ENCODE assay signal across 10 cellular contexts in genomic region chr1:84436907-84437667, GRCh38. TPM values are rescaled to one million over a fixed set of nuclear protein-coding genes. Genes with fewer than 3 reads are reported as not detected.
DNase-seq lines count a peak whose midpoint lies in the region; ATAC-seq, FAIRE-seq and TF ChIP-seq lines count a peak whose summit lies in the region.
"Had no signal": no experiment of that assay in that cellular context is flagged by ENCODE, and none has a peak within 500 bp of the region (broad histone marks: within the 10 kb centered on the region; RNA-seq: fewer than 3 reads in every experiment).

No MANE protein-coding gene starts in this region.

- in situ Hi-C loops in GM12878 (cut with MboI) = loop anchor here (5.0 to 10.0 kb wide), 3 partner anchors 190 to 512 kb away; no protein-coding TSS in a partner anchor

- H3K4me2 ChIP-seq in GM12878 (ENCODE audit: control insufficient read depth, insufficient read depth) = peak overlapping the region; percentile 23; the same call in 1 of the 2 replicates

- H3K9me3 ChIP-seq in GM12878 (replicated peaks; ENCODE audit: control insufficient read depth, insufficient read depth, low read length) (no peaks in the 10 kb centered on the region), testis (no peaks in the 10 kb centered on the region)

- H3K4me1 ChIP-seq in GM12878 (ENCODE audit: control insufficient read depth, insufficient read depth, low read length) (peaks cover 5% of the 10 kb centered on the region), testis (peaks cover 17% of the 10 kb centered on the region)

- no peaks in the 10 kb centered on the region for H3K36me3 Mint-ChIP-seq in activated CD4-positive, alpha-beta T cell treated with anti-CD3 and anti-CD28 coated beads for 36 hours (ENCODE audit: low read depth)

- H3K36me3 ChIP-seq in GM12878 (ENCODE audit: control insufficient read depth in 2 of 2, insufficient read depth in 2 of 2, low read length in 1 of 2) (no peaks in the 10 kb centered on the region), testis (ENCODE audit: low read depth, missing control alignments) (no peaks in the 10 kb centered on the region)

- peak overlapping the region; percentile 51 for H3K4me3 Mint-ChIP-seq in activated CD4-positive, alpha-beta T cell treated with anti-CD3 and anti-CD28 coated beads for 36 hours

- POLR2A ChIA-PET in activated CD4-positive, alpha-beta T cell treated with anti-CD3 and anti-CD28 coated beads for 36 hours (lab: Charles Lee) = interaction anchor here (0.6 kb wide), 1 partner anchor 38 kb away, joined by 3 read pairs; no protein-coding TSS in a partner anchor
- POLR2A ChIA-PET in GM12878 (lab: Charles Lee) = no interaction called here

- no peaks in the 10 kb centered on the region for H3K79me2 ChIP-seq in GM12878 (ENCODE audit: control insufficient read depth, insufficient read depth, low read length)

- TF ChIP-seq CTCF in GM12878 (IDR thresholded peaks at IDR 0.05 in 2 of 3, conservative IDR thresholded peaks at IDR 0.05 in 1 of 3; ENCODE audit: control insufficient read depth in 2 of 3, extremely low read depth in 1 of 3, insufficient read depth in 1 of 3, low read depth in 3 of 3, low read length in 3 of 3) (no peak), testis (IDR thresholded peaks at IDR 0.05) (no peak)

- H3K27ac Mint-ChIP-seq in activated CD4-positive, alpha-beta T cell treated with anti-CD3 and anti-CD28 coated beads for 36 hours = peak overlapping the region; percentile 74

- no peak for ATAC-seq in activated CD4-positive, alpha-beta T cell treated with anti-CD3 and anti-CD28 coated beads for 36 hours
- ATAC-seq in HG03460 (IDR thresholded peaks at IDR 0.05; ENCODE audit: unreplicated experiment) (peak; percentile 50), GM12878 (peak; percentile 36)

- SMC1A ChIA-PET in GM12878 (lab: Charles Lee; ENCODE audit: uncharacterized antibody, unreplicated experiment) = interaction anchor here (0.6 to 2.4 kb wide), 10 partner anchors 10 to 316 kb away, joined by 3 to 7 read pairs (median 4); partner anchors contain the start of gene RPF1

- FAIRE-seq in GM12878 (lab: Jason Lieb, UNC) = no peak
- FAIRE-seq: A204.1, kidney had no signal

- H2AFZ ChIP-seq in GM12878 (ENCODE audit: control insufficient read depth, low read depth, low read length) = peak overlapping the region; percentile 25

- no peak overlapping the region for H3K4me3 ChIP-seq in GM12878
- H3K4me3 ChIP-seq in testis = peak overlapping the region in 1 of 2 donors; percentile 8

- no peak overlapping the region for H3K9ac ChIP-seq in GM12878 (ENCODE audit: control insufficient read depth, insufficient read depth, low read length)

- H3K9me3 Mint-ChIP-seq in activated CD4-positive, alpha-beta T cell treated with anti-CD3 and anti-CD28 coated beads for 36 hours (ENCODE audit: low read depth) = no peaks in the 10 kb centered on the region

- TF ChIP-seq RAD21 in GM12878 (IDR thresholded peaks at IDR 0.05; ENCODE audit: insufficient read depth, low read depth, low read length) = no peak

- H4K20me1 ChIP-seq in GM12878 (ENCODE audit: control insufficient read depth, insufficient read depth) = no peaks in the 10 kb centered on the region

- no peak for DNase-seq in activated CD4-positive, alpha-beta T cell treated with anti-CD3 and anti-CD28 coated beads for 36 hours
- no peak for DNase-seq in activated CD4-positive, alpha-beta T cell treated with anti-CD3 and anti-CD28 coated beads for 4 hours
- DNase-seq in GM12878 (ENCODE audit: low read depth, low spot score) (no peak), testis (peak; percentile 15), NCI-H146 (lab: John Stamatoyannopoulos, UW) (no peak), H4 (ENCODE audit: low spot score) (no peak), activated gamma-delta T cell (lab: John Stamatoyannopoulos, UW) (no peak)
- DNase-seq: kidney had no signal

- no peak for TF ChIP-seq EP300 in GM12878 (IDR thresholded peaks at IDR 0.05; ENCODE audit: borderline replicate concordance in 1 of 2, control insufficient read depth in 1 of 2, low read depth in 2 of 2, low read length in 2 of 2)

- peaks cover 19% of the 10 kb centered on the region for H3K4me1 Mint-ChIP-seq in activated CD4-positive, alpha-beta T cell treated with anti-CD3 and anti-CD28 coated beads for 36 hours

- no peaks in the 10 kb centered on the region for H3K27me3 Mint-ChIP-seq in activated CD4-positive, alpha-beta T cell treated with anti-CD3 and anti-CD28 coated beads for 36 hours

- WGBS in GM12878 (ENCODE audit: insufficient coverage, insufficient replicate concordance, low lambda C conversion rate, missing lambda C conversion rate) = 64% methylated on average over 5 of the region's 5 CpGs
- 28 to 44% methylated on average over 5 of the region's 5 CpGs for WGBS in testis, 2 donors

- H3K27ac ChIP-seq in GM12878 (ENCODE audit: control insufficient read depth, insufficient read depth) = no peak overlapping the region
- H3K27ac ChIP-seq in testis = peak overlapping the region; percentile 63 to 85

- TF ChIP-seq POLR2A in GM12878 (IDR thresholded peaks at IDR 0.05; ENCODE audit: low read depth, low read length) (no peak), testis (IDR thresholded peaks at IDR 0.05) (no peak)

- RAD21 ChIA-PET in GM12878 (lab: Charles Lee; ENCODE audit: unreplicated experiment) = interaction anchor here (0.8 to 1.5 kb wide), 5 partner anchors 69 to 316 kb away, joined by 3 to 6 read pairs (median 4); partner anchors contain the start of genes GNG5 and SPATA1

- CTCF ChIA-PET in activated CD4-positive, alpha-beta T cell treated with anti-CD3 and anti-CD28 coated beads for 36 hours (lab: Charles Lee) = interaction anchor here (0.6 to 7.8 kb wide), 13 partner anchors 69 to 335 kb away, joined by 3 to 74 read pairs (median 5); partner anchors contain the start of genes GNG5, PRKACB and SPATA1
- CTCF ChIA-PET in GM12878 (lab: Yijun Ruan, JAX) = interaction anchor here (0.6 to 5.9 kb wide), 13 partner anchors 9 to 345 kb away, joined by 3 to 33 read pairs (median 4); no protein-coding TSS in a partner anchor

- BruUV-seq in GM12878 (replicated peaks; lab: Mats Ljungman, UMichigan) = no TSS peak

- H3K27me3 ChIP-seq in GM12878 (replicated peaks in 1 of 2; ENCODE audit: control insufficient read depth in 2 of 2, insufficient read depth in 2 of 2, low read length in 1 of 2) (no peaks in the 10 kb centered on the region), testis (no peaks in the 10 kb centered on the region)

- intact Hi-C loops in activated CD4-positive, alpha-beta T cell treated with anti-CD3 and anti-CD28 coated beads for 36 hours (cut with DNase I, micrococcal nuclease) = loop anchor here in 1 of 2 experiments (10.0 kb wide), 1 partner anchor 132 kb away; the partner anchor contains the start of gene SAMD13
- intact Hi-C loops in GM12878 (cut with micrococcal nuclease; ENCODE audit: unreplicated experiment) (loop anchor here (5.0 kb wide), 2 partner anchors 335 to 505 kb away; no protein-coding TSS in a partner anchor), testis (cut with DNase I; ENCODE audit: low total_unique reads) (no loop called here)

TF ChIP-seq in GM12878, 131 proteins besides CTCF, POLR2A, EP300 and RAD21:
- TF ChIP-seq POU2F2 (IDR thresholded peaks at IDR 0.05; ENCODE audit: borderline replicate concordance, low read depth, low read length) = no peak
- no peak for TF ChIP-seq CREB1 (IDR thresholded peaks at IDR 0.05; ENCODE audit: low read depth)
- no peak for TF ChIP-seq SUZ12 (IDR thresholded peaks at IDR 0.05; ENCODE audit: unreplicated experiment)

RNA-seq across cellular contexts. Expression of gene DNASE2B, which starts 38.8 kb away (rescaled TPM):
- not detected for total RNA-seq in activated CD4-positive, alpha-beta T cell treated with anti-CD3 and anti-CD28 coated beads for 36 hours
- total RNA-seq in GM12878 (2013; cell fraction: nucleolus; rRNA removed) = not detected in 2 replicates
- total RNA-seq in GM12878 (2014; rRNA removed) = not detected in 2 replicates
- not detected in 2 replicates for total RNA-seq in GM12878 (2014; rRNA removed; fragmentation: Illumina TruSeq; extraction: Trizol)
- not detected in 2 replicates for total RNA-seq in GM12878 (2021)
- polyA plus RNA-seq in GM12878 (2011; ENCODE audit: low read depth) = not detected
- polyA plus RNA-seq in GM12878 (2011; rRNA removed) = not detected in 2 replicates
- not detected in 2 replicates for polyA plus RNA-seq in GM12878 (2011; cell fraction: cytosol; rRNA removed)
- not detected in 2 replicates for polyA plus RNA-seq in GM12878 (2011; cell fraction: nucleus; rRNA removed)
- not detected in 2 replicates for polyA plus RNA-seq in GM12878 (2012)
- polyA plus RNA-seq in GM12878 (2014; fragmentation: Illumina TruSeq; extraction: Trizol) = not detected in 2 replicates
- polyA plus RNA-seq in GM12878 (2014; fragmentation: Nextera tagmentation; extraction: Ambion mirVana) = not detected
- not detected in 2 replicates for polyA plus RNA-seq in GM12878 (2014; rRNA removed)
- not detected for polyA plus RNA-seq in GM12878 (2016; fragmentation: Nextera tagmentation; extraction: Ambion mirVana)
- not detected in 2 replicates for polyA minus RNA-seq in GM12878 (2011; rRNA and poly(A)+ RNA removed)
- polyA minus RNA-seq in GM12878 (2011; cell fraction: cytosol; rRNA and poly(A)+ RNA removed) = not detected in 2 replicates
- polyA minus RNA-seq in GM12878 (2011; cell fraction: nucleus; rRNA and poly(A)+ RNA removed) = not detected in 2 replicates
- total RNA-seq in testis = under 1 TPM; 0.25 to 0.31 TPM
- polyA plus RNA-seq in testis (ENCODE audit: insufficient read depth, low read depth, low replicate concordance) = 1.3 TPM
- total RNA-seq in H4 (2014; rRNA removed; shearing (Covaris generic)) = not detected in 2 replicates
- total RNA-seq: kidney had no signal

RNA-seq across cellular contexts. Expression of gene RPF1, which starts 42.0 kb away (rescaled TPM):
- total RNA-seq in activated CD4-positive, alpha-beta T cell treated with anti-CD3 and anti-CD28 coated beads for 36 hours = 10 to 100 TPM; 59.1 to 70.2 TPM
- total RNA-seq in GM12878 (2013; cell fraction: nucleolus; rRNA removed) = 18.0 and 19.0 TPM in 2 replicates
- total RNA-seq in GM12878 (2014; rRNA removed) = 59.8 and 60.1 TPM in 2 replicates
- total RNA-seq in GM12878 (2014; rRNA removed; fragmentation: Illumina TruSeq; extraction: Trizol) = 72.2 and 78.9 TPM in 2 replicates
- 36.6 and 37.0 TPM in 2 replicates for total RNA-seq in GM12878 (2021)
- polyA plus RNA-seq in GM12878 (2011; ENCODE audit: low read depth) = 20.1 TPM
- polyA plus RNA-seq in GM12878 (2011; rRNA removed) = 48.4 and 66.7 TPM in 2 replicates
- polyA plus RNA-seq in GM12878 (2011; cell fraction: cytosol; rRNA removed) = 19.2 and 20.2 TPM in 2 replicates
- 14.7 and 18.0 TPM in 2 replicates for polyA plus RNA-seq in GM12878 (2011; cell fraction: nucleus; rRNA removed)
- 25.4 and 29.4 TPM in 2 replicates for polyA plus RNA-seq in GM12878 (2012)
- polyA plus RNA-seq in GM12878 (2014; fragmentation: Illumina TruSeq; extraction: Trizol) = 97.5 and 98.3 TPM in 2 replicates
- polyA plus RNA-seq in GM12878 (2014; fragmentation: Nextera tagmentation; extraction: Ambion mirVana) = 10 to 100 TPM; 45.0 to 45.5 TPM
- 61.8 and 72.8 TPM in 2 replicates for polyA plus RNA-seq in GM12878 (2014; rRNA removed)
- polyA plus RNA-seq in GM12878 (2016; fragmentation: Nextera tagmentation; extraction: Ambion mirVana) = 10 to 100 TPM; 54.6 to 57.7 TPM
- 8.2 and 11.8 TPM in 2 replicates for polyA minus RNA-seq in GM12878 (2011; rRNA and poly(A)+ RNA removed)
- 4.8 and 7.4 TPM in 2 replicates for polyA minus RNA-seq in GM12878 (2011; cell fraction: cytosol; rRNA and poly(A)+ RNA removed)
- polyA minus RNA-seq in GM12878 (2011; cell fraction: nucleus; rRNA and poly(A)+ RNA removed) = 5.1 and 7.6 TPM in 2 replicates
- total RNA-seq in testis = 10 to 100 TPM; 41.9 to 49.2 TPM
- 62.2 TPM for polyA plus RNA-seq in testis (ENCODE audit: insufficient read depth, low read depth, low replicate concordance)
- 48.1 and 49.5 TPM in 2 replicates for total RNA-seq in H4 (2014; rRNA removed; shearing (Covaris generic))
